ENCODE assay signal across 22 cellular contexts in genomic region chr13:28611021-28611420, GRCh38. TPM values are rescaled to one million over a fixed set of nuclear protein-coding genes. Genes with fewer than 3 reads are reported as not detected.
A peak's percentile ranks its signal among the peaks of the same experiment; 100 is the strongest.
DNase-seq lines count a peak whose midpoint lies in the region; ATAC-seq and TF ChIP-seq lines count a peak whose summit lies in the region.
"Had no signal": no experiment of that assay in that cellular context is flagged by ENCODE, and none has a peak within 500 bp of the region (broad histone marks: within the 10 kb centered on the region; RNA-seq: fewer than 3 reads in every experiment).

No MANE protein-coding gene starts in this region.

- H3K4me1 ChIP-seq in PC-9 (replicated peaks; ENCODE audit: insufficient read depth), result no peaks in the 10 kb centered on the region
- no peaks in the 10 kb centered on the region for H3K4me1 ChIP-seq in thyroid gland
- H3K4me1 ChIP-seq: BE2C, parathyroid adenoma, sigmoid colon had no signal

- H3K36me3 Mint-ChIP-seq in activated CD4-positive, alpha-beta T cell treated with anti-CD3 and anti-CD28 coated beads, Interleukin-2, amount 10 ng/mL, durations not matched to agents 24 days and 14 days (ENCODE audit: low read depth), result no peaks in the 10 kb centered on the region
- no peaks in the 10 kb centered on the region for H3K36me3 Mint-ChIP-seq in natural killer cell
- H3K36me3 Mint-ChIP-seq: memory B cell; naive thymus-derived CD8-positive, alpha-beta T cell; WTC11 had no signal

- no peaks in the 10 kb centered on the region for H3K27me3 Mint-ChIP-seq in activated CD4-positive, alpha-beta T cell treated with anti-CD3 and anti-CD28 coated beads, Interleukin-2, amount 10 ng/mL, durations not matched to agents 24 days and 14 days
- peaks cover 0 to 2% of the 10 kb centered on the region in 2 donors for H3K27me3 Mint-ChIP-seq in natural killer cell (ENCODE audit: low read depth in 2 of 2)
- H3K27me3 Mint-ChIP-seq: naive thymus-derived CD8-positive, alpha-beta T cell had no signal

- no TSS peak for BruUV-seq in PC-9 (replicated peaks; lab: Mats Ljungman, UMichigan)

- no peaks in the 10 kb centered on the region for H4K20me1 ChIP-seq in PC-9 (ENCODE audit: insufficient read depth)

- H3K4me3 ChIP-seq in PC-9 (no peak overlapping the region), thyroid gland (replicated peaks in 1 of 3) (no peak overlapping the region)
- H3K4me3 ChIP-seq: coronary artery, sigmoid colon, stomach, upper lobe of left lung had no signal

- no peak overlapping the region for H2AFZ ChIP-seq in PC-9
- H2AFZ ChIP-seq: parathyroid adenoma had no signal

- no peaks in the 10 kb centered on the region for H3F3A ChIP-seq in PC-9 (ENCODE audit: insufficient read depth, low read depth)

- no peak overlapping the region for H3K27ac ChIP-seq in PC-9
- no peak overlapping the region for H3K27ac ChIP-seq in thyroid gland
- H3K27ac ChIP-seq: brain microvascular endothelial cell, coronary artery, parathyroid adenoma, sigmoid colon, stomach, upper lobe of left lung had no signal

- no peak for TF ChIP-seq POLR2A in thyroid gland (IDR thresholded peaks at IDR 0.05)

- no peaks in the 10 kb centered on the region; the same call in 1 of the 2 replicates for H3K9me2 ChIP-seq in PC-9 (ENCODE audit: insufficient read depth)

- CTCF ChIA-PET in PC-9 (lab: Charles Lee), result no interaction called here

- H3K27me3 ChIP-seq in PC-9 (ENCODE audit: insufficient read depth, low read depth) (peaks cover 47% of the 10 kb centered on the region), thyroid gland (no peaks in the 10 kb centered on the region)
- H3K27me3 ChIP-seq: BE2C, brain microvascular endothelial cell, sigmoid colon, stomach, upper lobe of left lung had no signal

- POLR2A ChIA-PET in PC-9 (lab: Charles Lee; ENCODE audit: unreplicated experiment), result no interaction called here

- peak; percentile 64 for DNase-seq in activated CD4-positive, alpha-beta T cell treated with anti-CD3 and anti-CD28 coated beads, Interleukin-2, amount 10 ng/mL, durations not matched to agents 24 days and 14 days
- no peak for DNase-seq in activated CD4-positive, alpha-beta T cell treated with anti-CD3 and anti-CD28 coated beads for 4 hours
- DNase-seq in HCEC 1CT, result peak; percentile 9
- DNase-seq in activated T-cell treated with anti-CD3 and anti-CD28 coated beads, Interleukin-2, amount 50 U/mL, for 48 hours, result peak; percentile 22 to 26
- DNase-seq in natural killer cell, result no peak
- DNase-seq in PC-9, result no peak
- DNase-seq in left cardiac atrium, result no peak
- DNase-seq in thyroid gland, result no peak
- DNase-seq: activated CD8-positive, alpha-beta memory T cell treated with anti-CD3 and anti-CD28 coated beads, Interleukin-2, amount 50 U/mL, for 4 hours; BE2C; NCI-H2171 treated with DMSO at 0.1 percent for 48 hours; NCI-H69; SIG-M5; sigmoid colon; stomach; upper lobe of left lung had no signal

- no peaks in the 10 kb centered on the region for H3K9me3 ChIP-seq in PC-9 (ENCODE audit: insufficient read depth, low read depth)
- no peaks in the 10 kb centered on the region for H3K9me3 ChIP-seq in thyroid gland
- H3K9me3 ChIP-seq: BE2C, sigmoid colon, stomach, upper lobe of left lung had no signal

- H3K36me3 ChIP-seq in PC-9 (ENCODE audit: low read depth) (no peaks in the 10 kb centered on the region), thyroid gland (no peaks in the 10 kb centered on the region)
- H3K36me3 ChIP-seq: BE2C, brain microvascular endothelial cell, sigmoid colon, stomach, upper lobe of left lung had no signal

- ATAC-seq in natural killer cell (peak; percentile 35 to 42 (median 36)), left cardiac atrium (no peak)
- ATAC-seq: WTC11 had no signal

- TF ChIP-seq CTCF in natural killer cell (IDR thresholded peaks at IDR 0.05) (no peak), PC-9 (conservative IDR thresholded peaks at IDR 0.05) (no peak), thyroid gland (IDR thresholded peaks at IDR 0.05) (no peak)

- H3K4me1 Mint-ChIP-seq in activated CD4-positive, alpha-beta T cell treated with anti-CD3 and anti-CD28 coated beads, Interleukin-2, amount 10 ng/mL, durations not matched to agents 24 days and 14 days, result peaks cover 28% of the 10 kb centered on the region
- H3K4me1 Mint-ChIP-seq in natural killer cell, result peaks cover 21 to 28% of the 10 kb centered on the region in 2 donors
- H3K4me1 Mint-ChIP-seq: memory B cell, WTC11 had no signal

- peak overlapping the region; percentile 68 for H3K27ac Mint-ChIP-seq in activated CD4-positive, alpha-beta T cell treated with anti-CD3 and anti-CD28 coated beads, Interleukin-2, amount 10 ng/mL, durations not matched to agents 24 days and 14 days
- H3K27ac Mint-ChIP-seq in natural killer cell, result peak overlapping the region; percentile 17 to 61
- H3K27ac Mint-ChIP-seq: memory B cell, WTC11 had no signal

- intact Hi-C loops in activated CD4-positive, alpha-beta T cell treated with anti-CD3 and anti-CD28 coated beads, Interleukin-2, amount 10 ng/mL, durations not matched to agents 24 days and 14 days (cut with micrococcal nuclease), result loop anchor here (1.0 to 2.0 kb wide), 4 partner anchors 26 to 72 kb away; partner anchors contain the start of gene POMP
- intact Hi-C loops in natural killer cell (cut with micrococcal nuclease) (no loop called here), PC-9 (cut with micrococcal nuclease; ENCODE audit: unreplicated experiment) (no loop called here), left cardiac atrium (cut with DNase I) (no loop called here), thyroid gland (cut with DNase I) (no loop called here)

- no peaks in the 10 kb centered on the region for H3K79me2 ChIP-seq in PC-9 (ENCODE audit: low read depth)
- H3K79me2 ChIP-seq: parathyroid adenoma had no signal

- no peak overlapping the region for H3K4me2 ChIP-seq in PC-9

- H3K9me3 Mint-ChIP-seq in activated CD4-positive, alpha-beta T cell treated with anti-CD3 and anti-CD28 coated beads, Interleukin-2, amount 10 ng/mL, durations not matched to agents 24 days and 14 days, result peaks cover 3% of the 10 kb centered on the region
- H3K9me3 Mint-ChIP-seq in natural killer cell, result no peaks in the 10 kb centered on the region
- H3K9me3 Mint-ChIP-seq: memory B cell; naive thymus-derived CD8-positive, alpha-beta T cell had no signal

- WGBS in thyroid gland, 2 donors, result 87 to 91% methylated on average over 7 of the region's 7 CpGs

- peak overlapping the region; percentile 53 for H3K4me3 Mint-ChIP-seq in activated CD4-positive, alpha-beta T cell treated with anti-CD3 and anti-CD28 coated beads, Interleukin-2, amount 10 ng/mL, durations not matched to agents 24 days and 14 days
- peak overlapping the region; percentile 62 for H3K4me3 Mint-ChIP-seq in natural killer cell
- H3K4me3 Mint-ChIP-seq: memory B cell, WTC11 had no signal

RNA-seq across cellular contexts. Expression of gene POMP, which starts 47.9 kb away (rescaled TPM):
- 152 and 161 TPM in 2 replicates for total RNA-seq in activated CD4-positive, alpha-beta T cell treated with anti-CD3 and anti-CD28 coated beads, Interleukin-2, amount 10 ng/mL, durations not matched to agents 24 days and 14 days
- total RNA-seq in natural killer cell, result 10 to 100 TPM; 33.0 to 42.2 (median 36.0) TPM
- 44.2 and 63.7 TPM in 2 replicates for total RNA-seq in PC-9 (2021)
- 100 to 1,000 TPM in 1 of 2 donors, 10 to 100 TPM in 1; 86.1 to 103 TPM for total RNA-seq in left cardiac atrium
- 10 to 100 TPM; 23.3 to 70.0 (median 45.4) TPM for total RNA-seq in thyroid gland

Comparison
In these comparisons a context has a peak if more than half of its experiments do, and no peak if none do; other contexts are left out.
1. DNase-seq: peak in activated CD4-positive, alpha-beta T cell treated with anti-CD3 and anti-CD28 coated beads, Interleukin-2, amount 10 ng/mL, durations not matched to agents 24 days and 14 days (single experiment), HCEC 1CT (single experiment) and activated T-cell treated with anti-CD3 and anti-CD28 coated beads, Interleukin-2, amount 50 U/mL, for 48 hours (2 of 2); none in activated CD4-positive, alpha-beta T cell treated with anti-CD3 and anti-CD28 coated beads for 4 hours (0 of 2), natural killer cell (single experiment), PC-9 (0 of 2), left cardiac atrium (single experiment) and thyroid gland (0 of 2).
2. ATAC-seq: peak in natural killer cell (3 of 3); none in left cardiac atrium (0 of 2).